8 cellular contexts compared by ENCODE assay signal in the genomic region with DNA sequence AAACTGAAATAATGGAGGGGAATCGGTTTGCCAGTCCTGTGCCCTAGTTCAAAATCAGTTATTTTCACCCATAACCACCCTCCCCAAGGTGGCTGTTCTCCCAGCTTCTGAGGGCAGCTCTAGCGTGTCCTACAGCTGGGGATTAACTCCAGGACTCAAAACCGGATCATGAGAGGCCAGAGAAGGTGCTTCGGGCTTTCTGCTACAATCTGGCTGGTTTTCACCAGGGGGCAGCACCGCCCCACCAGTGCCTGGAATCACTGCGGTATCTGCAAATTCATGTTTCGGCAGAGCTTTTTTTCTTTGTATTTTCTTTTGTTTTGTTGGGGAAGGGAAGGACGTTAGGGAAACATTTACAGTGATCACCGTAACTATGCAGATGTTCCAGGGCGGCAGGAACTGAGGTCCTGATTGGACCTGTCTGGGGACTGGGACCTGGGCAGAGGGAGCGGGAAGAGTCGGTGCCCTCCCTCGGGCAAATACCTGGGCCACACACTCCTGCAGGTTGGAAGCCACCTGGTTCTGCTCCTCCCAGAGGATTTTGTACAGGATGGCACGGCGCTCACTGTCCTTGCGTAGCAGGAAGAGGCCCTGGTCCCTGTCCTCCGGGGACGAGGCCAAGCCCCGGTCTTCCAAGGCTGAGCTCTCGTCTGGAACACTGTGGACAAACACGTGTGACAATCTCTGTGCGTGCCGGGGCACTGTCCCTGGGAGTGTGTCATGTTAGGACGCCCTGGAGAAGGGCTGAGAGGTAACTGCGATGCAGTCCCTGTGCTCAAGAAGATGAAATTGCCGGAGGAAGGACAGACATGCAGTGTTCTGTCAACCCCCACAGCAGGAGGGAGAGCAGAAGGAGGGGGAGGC. TPM values are rescaled to one million over a fixed set of nuclear protein-coding genes. Genes with fewer than 3 reads are reported as not detected.
DNase-seq lines count a peak whose midpoint lies in the region; ATAC-seq, FAIRE-seq and TF ChIP-seq lines count a peak whose summit lies in the region.

No MANE protein-coding gene starts in this region.

- intact Hi-C loops in activated B cell treated with CpG ODN at 0.5 μM for 24 hours (cut with micrococcal nuclease), result loop anchor here (1.0 to 10.0 kb wide), 4 partner anchors 163 to 752 kb away; no protein-coding TSS in a partner anchor

- peak overlapping the region; percentile 85 for H3K4me3 Mint-ChIP-seq in activated B cell treated with CpG ODN at 0.5 μM for 24 hours

- DNase-seq in HFF-Myc (ENCODE audit: extremely low read depth, low read depth) (peak; percentile 21), NCI-H1694 (lab: John Stamatoyannopoulos, UW) (peak; percentile 12), activated B cell treated with CpG ODN at 0.5 μM for 24 hours (peak; percentile 47), cardiac fibroblast (ENCODE audit: low read depth in 2 of 2) (peak; percentile 73 to 78)
- DNase-seq in stimulated activated CD4-positive, alpha-beta T cell treated with anti-CD3 and anti-CD28 coated beads, Interleukin-12 subunit alpha, Interleukin-12 subunit beta, amount 100 ng/mL, for 4 hours, result peak; percentile 57

- peak overlapping the region; percentile 38 for H3K4me3 ChIP-seq in HFF-Myc (replicated peaks; ENCODE audit: low read depth, low read length)
- peak overlapping the region; percentile 39 to 47 for H3K4me3 ChIP-seq in cardiac fibroblast (replicated peaks in 1 of 2; ENCODE audit: low read depth in 2 of 2, low read length in 2 of 2)

- no peak overlapping the region for H3K27ac Mint-ChIP-seq in activated B cell treated with CpG ODN at 0.5 μM for 24 hours

- no peaks in the 10 kb centered on the region for H3K9me3 Mint-ChIP-seq in activated B cell treated with CpG ODN at 0.5 μM for 24 hours

- H3K36me3 ChIP-seq in ES-I3 (ENCODE audit: insufficient read depth, low read length), result no peaks in the 10 kb centered on the region

- H3K27me3 Mint-ChIP-seq in activated B cell treated with CpG ODN at 0.5 μM for 24 hours, result no peaks in the 10 kb centered on the region

- no peaks in the 10 kb centered on the region for H3K36me3 Mint-ChIP-seq in activated B cell treated with CpG ODN at 0.5 μM for 24 hours (ENCODE audit: low read depth)

- peak overlapping the region; percentile 74; the same call in 1 of the 2 replicates for H3K9ac ChIP-seq in ES-I3 (ENCODE audit: low read depth, low read length)

- FAIRE-seq in islet of Langerhans (lab: Jason Lieb, UNC), result peak; percentile 94

- no peaks in the 10 kb centered on the region; the same call in 1 of the 2 replicates for H3K9me3 ChIP-seq in ES-I3 (ENCODE audit: control insufficient read depth, insufficient read depth, low read length)

- no peaks in the 10 kb centered on the region; the same call in 1 of the 2 replicates for H3K4me1 ChIP-seq in ES-I3 (ENCODE audit: insufficient read depth, low read length)

- peaks cover 7% of the 10 kb centered on the region for H3K4me1 Mint-ChIP-seq in activated B cell treated with CpG ODN at 0.5 μM for 24 hours

- peak; percentile 71 for TF ChIP-seq CTCF in HFF-Myc (IDR thresholded peaks at IDR 0.05; ENCODE audit: low read depth, low read length, missing control alignments)
- no peak for TF ChIP-seq CTCF in activated B cell treated with CpG ODN at 0.5 μM for 24 hours (IDR thresholded peaks at IDR 0.05)
- peak; percentile 73 for TF ChIP-seq CTCF in cardiac fibroblast (IDR thresholded peaks at IDR 0.05; ENCODE audit: low read depth, low read length)

- POLR2A ChIA-PET in activated B cell treated with CpG ODN at 0.5 μM for 24 hours (lab: Charles Lee), result no interaction called here

- CTCF ChIA-PET in activated B cell treated with CpG ODN at 0.5 μM for 24 hours (lab: Charles Lee), result interaction anchor here (1.0 to 2.0 kb wide), 6 partner anchors 10 to 696 kb away, joined by 3 to 8 read pairs (median 3); no protein-coding TSS in a partner anchor

- ATAC-seq in activated B cell treated with CpG ODN at 0.5 μM for 24 hours (ENCODE audit: low read depth) (peak; percentile 77), GM18520 (IDR thresholded peaks at IDR 0.05; ENCODE audit: unreplicated experiment) (no peak)

RNA-seq across cellular contexts. Expression of gene PDHA1, which starts 28.7 kb away (rescaled TPM):
- 122 and 124 TPM in 2 replicates for total RNA-seq in activated B cell treated with CpG ODN at 0.5 μM for 24 hours

Comparison
In these comparisons a context has a peak if more than half of its experiments do, and no peak if none do; other contexts are left out.
1. DNase-seq: peak in every context shown above with its lines; median percentile 76 in cardiac fibroblast; 57 in stimulated activated CD4-positive, alpha-beta T cell treated with anti-CD3 and anti-CD28 coated beads, Interleukin-12 subunit alpha, Interleukin-12 subunit beta, amount 100 ng/mL, for 4 hours; 47 in activated B cell treated with CpG ODN at 0.5 μM for 24 hours; 21 in HFF-Myc; 12 in NCI-H1694.